17 cellular contexts compared by ENCODE assay signal in genomic region chr7:45715471-45716352, GRCh38.
DNase-seq lines count a peak whose midpoint lies in the region; TF ChIP-seq lines count a peak whose summit lies in the region.
"Had no signal": no experiment of that assay in that cellular context is flagged by ENCODE, and none has a peak within 500 bp of the region (broad histone marks: within the 10 kb centered on the region; RNA-seq: fewer than 3 reads in every experiment).

No MANE protein-coding gene starts in this region.

- peak; percentile 9 for DNase-seq in D341Med (ENCODE audit: low spot score)
- DNase-seq in H4 (ENCODE audit: low spot score), result peak; percentile 13
- peak; percentile 81 for DNase-seq in esophagus muscularis mucosa (ENCODE audit: extremely low spot score)
- DNase-seq in osteocyte (ENCODE audit: extremely low spot score, unreplicated experiment), result peak; percentile 63
- DNase-seq in DMS79 (lab: John Stamatoyannopoulos, UW), result no peak
- no peak for DNase-seq in activated effector memory CD4-positive, alpha-beta T cell treated with anti-CD3 and anti-CD28 coated beads, Interleukin-2, amount 50 U/mL, for 16 hours
- no peak for DNase-seq in sigmoid colon
- DNase-seq: Caco-2; CD4-positive, alpha-beta T cell; KBM-7; MM.1S; NCI-H1436 treated with DMSO at 0.1 percent for 48 hours; NCI-H1930; NCI-H510A; NCI-H774; NK-92 treated with Interleukin-12 subunit alpha and Interleukin-12 subunit beta, amount 100 ng/mL, for 24 hours; SJCRH30 had no signal

- no peaks in the 10 kb centered on the region for H3K4me1 Mint-ChIP-seq in osteocyte (ENCODE audit: unreplicated experiment)

- H3K9me3 Mint-ChIP-seq in osteocyte (ENCODE audit: unreplicated experiment), result no peaks in the 10 kb centered on the region
- H3K9me3 Mint-ChIP-seq: CD4-positive, alpha-beta T cell had no signal

- H3K9me3 ChIP-seq in esophagus muscularis mucosa, result no peaks in the 10 kb centered on the region
- no peaks in the 10 kb centered on the region for H3K9me3 ChIP-seq in sigmoid colon
- H3K9me3 ChIP-seq: Caco-2, SJCRH30 had no signal

- TF ChIP-seq EP300 in esophagus muscularis mucosa (IDR thresholded peaks at IDR 0.05), result no peak
- no peak for TF ChIP-seq EP300 in sigmoid colon (IDR thresholded peaks at IDR 0.05)

- H3K27ac Mint-ChIP-seq in osteocyte (ENCODE audit: unreplicated experiment), result no peak overlapping the region
- H3K27ac Mint-ChIP-seq: CD4-positive, alpha-beta T cell had no signal

- no peak overlapping the region for H3K4me3 Mint-ChIP-seq in osteocyte (ENCODE audit: unreplicated experiment)
- H3K4me3 Mint-ChIP-seq: CD4-positive, alpha-beta T cell had no signal

- no peaks in the 10 kb centered on the region for H3K27me3 Mint-ChIP-seq in osteocyte (ENCODE audit: unreplicated experiment)

- H3K4me3 ChIP-seq in esophagus muscularis mucosa (no peak overlapping the region), sigmoid colon (no peak overlapping the region)
- H3K4me3 ChIP-seq: SJCRH30 had no signal

- H3K36me3 ChIP-seq in esophagus muscularis mucosa (no peaks in the 10 kb centered on the region), sigmoid colon (no peaks in the 10 kb centered on the region)
- H3K36me3 ChIP-seq: SJCRH30 had no signal

- no peaks in the 10 kb centered on the region for H3K36me3 Mint-ChIP-seq in osteocyte (ENCODE audit: unreplicated experiment)

- WGBS in esophagus muscularis mucosa, result 84% methylated on average over 5 of the region's 15 CpGs
- 91 to 92% methylated on average over 15 of the region's 15 CpGs for WGBS in sigmoid colon, 2 donors

- no peaks in the 10 kb centered on the region for H3K4me1 ChIP-seq in esophagus muscularis mucosa
- H3K4me1 ChIP-seq in sigmoid colon, result no peaks in the 10 kb centered on the region
- H3K4me1 ChIP-seq: Caco-2 had no signal

- intact Hi-C loops in esophagus muscularis mucosa (cut with DNase I) (no loop called here), sigmoid colon (cut with DNase I) (no loop called here)

- H3K27ac ChIP-seq in esophagus muscularis mucosa (replicated peaks in 1 of 4) (no peak overlapping the region), sigmoid colon (no peak overlapping the region)
- H3K27ac ChIP-seq: SJCRH30 had no signal

- no peak for TF ChIP-seq CTCF in esophagus muscularis mucosa (IDR thresholded peaks at IDR 0.05)
- no peak for TF ChIP-seq CTCF in osteocyte (IDR thresholded peaks at IDR 0.05)
- TF ChIP-seq CTCF in sigmoid colon (IDR thresholded peaks at IDR 0.05), result no peak

- TF ChIP-seq POLR2A in esophagus muscularis mucosa (IDR thresholded peaks at IDR 0.05; ENCODE audit: low read depth) (no peak), sigmoid colon (IDR thresholded peaks at IDR 0.05) (no peak)

- H3K27me3 ChIP-seq in esophagus muscularis mucosa, result no peaks in the 10 kb centered on the region
- H3K27me3 ChIP-seq in sigmoid colon, result peaks cover 0 to 5% (median 0%) of the 10 kb centered on the region in 3 donors

Comparison
In these comparisons a context has a peak if more than half of its experiments do, and no peak if none do; other contexts are left out.
1. DNase-seq: peak in D341Med (single experiment), H4 (single experiment), esophagus muscularis mucosa (single experiment) and osteocyte (single experiment); none in DMS79 (single experiment), activated effector memory CD4-positive, alpha-beta T cell treated with anti-CD3 and anti-CD28 coated beads, Interleukin-2, amount 50 U/mL, for 16 hours (single experiment) and sigmoid colon (single experiment).